15 cellular contexts compared by ENCODE assay signal in genomic region chr15:55907797-55908196, GRCh38.
DNase-seq lines count a peak whose midpoint lies in the region; ATAC-seq and TF ChIP-seq lines count a peak whose summit lies in the region.
"Had no signal": no experiment of that assay in that cellular context is flagged by ENCODE, and none has a peak within 500 bp of the region (broad histone marks: within the 10 kb centered on the region; RNA-seq: fewer than 3 reads in every experiment).

No MANE protein-coding gene starts in this region.

- no peaks in the 10 kb centered on the region for H4K20me1 ChIP-seq in GM23248 (ENCODE audit: insufficient read depth)
- H4K20me1 ChIP-seq in SK-N-SH (ENCODE audit: insufficient read depth), result no peaks in the 10 kb centered on the region

- ATAC-seq in gastrocnemius medialis, result peak; percentile 79 to 88
- ATAC-seq: activated CD8-positive, alpha-beta T cell treated with anti-CD3 and anti-CD28 coated beads for 36 hours had no signal

- H3K27me3 ChIP-seq in GM23248 (replicated peaks; ENCODE audit: insufficient read depth), result no peaks in the 10 kb centered on the region
- H3K27me3 ChIP-seq in SK-N-SH (ENCODE audit: insufficient read depth), result no peaks in the 10 kb centered on the region
- H3K27me3 ChIP-seq in gastrocnemius medialis, result no peaks in the 10 kb centered on the region

- H3K4me1 ChIP-seq in GM23248 (ENCODE audit: insufficient read depth) (peaks cover 39% of the 10 kb centered on the region), SK-N-SH (ENCODE audit: control insufficient read depth in 1 of 2, insufficient read depth in 2 of 2, low read depth in 1 of 2, low read length in 1 of 2) (peaks cover 3 to 14% of the 10 kb centered on the region in 2 experiments), gastrocnemius medialis (peaks cover 17 to 32% of the 10 kb centered on the region in 2 donors)

- H3K79me2 ChIP-seq in GM23248 (ENCODE audit: insufficient read depth) (peaks cover 50% of the 10 kb centered on the region), SK-N-SH (ENCODE audit: insufficient read depth) (peaks cover 70% of the 10 kb centered on the region)

- H3F3A ChIP-seq in GM23248 (ENCODE audit: insufficient read depth), result peaks cover 37% of the 10 kb centered on the region
- peaks cover 47% of the 10 kb centered on the region for H3F3A ChIP-seq in SK-N-SH (replicated peaks; ENCODE audit: insufficient read depth)

- no peak for TF ChIP-seq CTCF in SK-N-SH (IDR thresholded peaks at IDR 0.05)
- TF ChIP-seq CTCF in fibroblast of the aortic adventitia (IDR thresholded peaks at IDR 0.05; ENCODE audit: insufficient read depth, low read length), result no peak
- no peak for TF ChIP-seq CTCF in gastrocnemius medialis (IDR thresholded peaks at IDR 0.05 in 4 of 5, conservative IDR thresholded peaks at IDR 0.05 in 1 of 5)

- H3K9me2 ChIP-seq in GM23248 (ENCODE audit: insufficient read depth) (no peaks in the 10 kb centered on the region), SK-N-SH (no peaks in the 10 kb centered on the region)

- H3K9ac ChIP-seq in GM23248, result peak overlapping the region; percentile 55
- peak overlapping the region; percentile 75 for H3K9ac ChIP-seq in SK-N-SH

- H3K4me2 ChIP-seq in GM23248 (ENCODE audit: unreplicated experiment), result peak overlapping the region; percentile 84
- peak overlapping the region; percentile 62; the same call in 1 of the 2 replicates for H3K4me2 ChIP-seq in SK-N-SH

- TF ChIP-seq POLR2A in gastrocnemius medialis (IDR thresholded peaks at IDR 0.05), result peak in 1 of 2 donors; percentile 19

- TF ChIP-seq RAD21 in SK-N-SH (IDR thresholded peaks at IDR 0.05; ENCODE audit: low read length), result no peak

- TF ChIP-seq EP300 in SK-N-SH (IDR thresholded peaks at IDR 0.05; ENCODE audit: borderline replicate concordance in 1 of 2, low read depth in 1 of 2, low read length in 1 of 2), result peak; percentile 38 to 94; a peak in 3 of 4 replicates

- H3K9me3 ChIP-seq in GM23248 (ENCODE audit: low read depth), result no peaks in the 10 kb centered on the region
- H3K9me3 ChIP-seq in SK-N-SH, result no peaks in the 10 kb centered on the region
- H3K9me3 ChIP-seq in gastrocnemius medialis, result no peaks in the 10 kb centered on the region

- H3K4me3 ChIP-seq in GM23248, result peak overlapping the region; percentile 66
- peak overlapping the region; percentile 21 to 25; a peak in 1 of 4 replicates for H3K4me3 ChIP-seq in SK-N-SH (ENCODE audit: low read depth in 2 of 2, low read length in 1 of 2)
- no peak overlapping the region for H3K4me3 ChIP-seq in fibroblast of the aortic adventitia (ENCODE audit: low read depth, low read length)
- peak overlapping the region in 3 of 4 donors; percentile 10 to 68 (median 33) for H3K4me3 ChIP-seq in gastrocnemius medialis
- H3K4me3 ChIP-seq: SK-N-MC had no signal

- CTCF ChIA-PET in SK-N-SH (lab: Yijun Ruan, JAX), result interaction anchor here (0.5 to 3.0 kb wide), 5 partner anchors 10 to 19 kb away, joined by 3 to 16 read pairs (median 3); no protein-coding TSS in a partner anchor

- H3K27ac ChIP-seq in GM23248 (peak overlapping the region; percentile 84), SK-N-SH (ENCODE audit: low read depth in 2 of 2, low read length in 1 of 2) (peak overlapping the region; percentile 74 to 96; a peak in 3 of 4 replicates), gastrocnemius medialis (peak overlapping the region; percentile 84 to 94 (median 88))
- H3K27ac ChIP-seq: HL-60, SK-N-MC had no signal

- in situ Hi-C loops in GM23248 (cut with MboI) (no loop called here), gastrocnemius medialis (cut with MboI; ENCODE audit: low sequenced_read_pairs in 4 of 4) (loop anchor here in 2 of 4 donors (25.0 kb wide), 1 partner anchor 270 kb away; no protein-coding TSS in a partner anchor)

- H3K36me3 ChIP-seq in GM23248 (ENCODE audit: low read depth) (no peaks in the 10 kb centered on the region), SK-N-SH (replicated peaks in 1 of 2; ENCODE audit: control insufficient read depth in 1 of 2, insufficient read depth in 2 of 2, low read length in 1 of 2) (peaks cover 0 to 7% of the 10 kb centered on the region in 2 experiments), gastrocnemius medialis (no peaks in the 10 kb centered on the region)

- intact Hi-C loops in gastrocnemius medialis (cut with DNase I; ENCODE audit: low total_unique reads), result loop anchor here (5.0 kb wide), 1 partner anchor 275 kb away; no protein-coding TSS in a partner anchor
- intact Hi-C loops in cardiac septum (cut with DNase I), result no loop called here

- H2AFZ ChIP-seq in GM23248, result 0 out of 2 replicates have a peak overlapping the region, but pooled peaks have one; percentile 28
- H2AFZ ChIP-seq in SK-N-SH (ENCODE audit: low read depth), result no peak overlapping the region

- POLR2A ChIA-PET in SK-N-SH (lab: Yijun Ruan, JAX), result no interaction called here

- DNase-seq in GM23248, result peak; percentile 99
- DNase-seq in SK-N-SH, result peak; percentile 3
- DNase-seq in fibroblast of the aortic adventitia (ENCODE audit: low read depth), result peak; percentile 97
- DNase-seq in gastrocnemius medialis, result peak; percentile 47 to 52
- DNase-seq in stimulated activated CD8-positive, alpha-beta memory T cell treated with anti-CD3 and anti-CD28 coated beads, Interleukin-4, amount 100 ng/mL, for 48 hours, result no peak
- DNase-seq in NCI-H146 treated with DMSO at 0.1 percent for 48 hours (lab: John Stamatoyannopoulos, UW; ENCODE audit: unreplicated experiment), result no peak
- DNase-seq in cardiac septum (ENCODE audit: low spot score), result no peak
- DNase-seq in DMS53 (lab: John Stamatoyannopoulos, UW), result no peak
- DNase-seq: activated CD8-positive, alpha-beta T cell treated with anti-CD3 and anti-CD28 coated beads for 36 hours; GF-D8; naive B cell; NCI-H187 treated with DMSO at 0.1 percent for 48 hours; substantia nigra had no signal

- WGBS in GM23248 (ENCODE audit: low coverage in 1 of 2, low lambda C conversion rate in 2 of 2, missing lambda C conversion rate in 2 of 2), 2 experiments, result 0 to 3% methylated on average over 4 of the region's 4 CpGs
- 3% methylated on average over 4 of the region's 4 CpGs for WGBS in SK-N-SH (ENCODE audit: low lambda C conversion rate)

TF ChIP-seq in SK-N-SH, 30 proteins besides CTCF, POLR2A, EP300 and RAD21 (continues in another document):
- TF ChIP-seq MEF2A (IDR thresholded peaks at IDR 0.05; ENCODE audit: borderline replicate concordance, low read depth) (0 out of 2 replicates have a peak, but pooled peaks have one; percentile 31), PBX3 (IDR thresholded peaks at IDR 0.05) (peak; percentile 94), NRF1 (IDR thresholded peaks at IDR 0.05; ENCODE audit: low read depth, low read length) (no peak), USF1 (IDR thresholded peaks at IDR 0.05; ENCODE audit: borderline replicate concordance, low read depth) (no peak), ELF1 (IDR thresholded peaks at IDR 0.05) (no peak), SMC3 (IDR thresholded peaks at IDR 0.05; ENCODE audit: low read depth, low read length) (no peak), POLR2AphosphoS5 (IDR thresholded peaks at IDR 0.05; ENCODE audit: low read depth, low read length) (peak; percentile 83; the same call in 1 of the 2 replicates), CHD2 (IDR thresholded peaks at IDR 0.05; ENCODE audit: low read length, partially characterized antibody) (no peak), GATA2 (CRISPR knock-in tag; IDR thresholded peaks at IDR 0.05) (no peak), REST (IDR thresholded peaks at IDR 0.05; ENCODE audit: low read depth, low read length) (no peak), RCOR1 (IDR thresholded peaks at IDR 0.05; ENCODE audit: low read length) (no peak), FOSL2 (IDR thresholded peaks at IDR 0.05; ENCODE audit: borderline replicate concordance, low read depth) (peak; percentile 99), RXRA (IDR thresholded peaks at IDR 0.05; ENCODE audit: borderline replicate concordance, low read depth) (peak; percentile 84; the same call in 1 of the 2 replicates), FOXJ3 (CRISPR knock-in tag; IDR thresholded peaks at IDR 0.05) (no peak)

Comparison
In these comparisons a context has a peak if more than half of its experiments do, and no peak if none do; other contexts are left out.
1. DNase-seq: peak in GM23248 (single experiment), SK-N-SH (single experiment), fibroblast of the aortic adventitia (single experiment) and gastrocnemius medialis (2 of 2); none in stimulated activated CD8-positive, alpha-beta memory T cell treated with anti-CD3 and anti-CD28 coated beads, Interleukin-4, amount 100 ng/mL, for 48 hours (single experiment), NCI-H146 treated with DMSO at 0.1 percent for 48 hours (single experiment), cardiac septum (single experiment) and DMS53 (single experiment).
2. Peak in every context shown above with its lines, with median percentiles within 50 percentile points of each other: H3K27ac ChIP-seq.